Comparison of ENCODE assay signal across 8 cellular contexts in genomic region chr6:26224547-26224912, GRCh38.
DNase-seq lines count a peak whose midpoint lies in the region; ATAC-seq and TF ChIP-seq lines count a peak whose summit lies in the region.

No MANE protein-coding gene starts in this region.

- TF ChIP-seq CTCF in left ventricle myocardium inferior (IDR thresholded peaks at IDR 0.05; ENCODE audit: borderline replicate concordance), result no peak

- H3K4me1 ChIP-seq in left ventricle myocardium inferior, result peaks cover 23% of the 10 kb centered on the region
- no peaks in the 10 kb centered on the region for H3K4me1 ChIP-seq in effector memory CD4-positive, alpha-beta T cell (ENCODE audit: control insufficient read depth, insufficient read depth, low read length, poor library complexity, severe bottlenecking)
- peaks cover 0 to 3% of the 10 kb centered on the region in 2 donors for H3K4me1 ChIP-seq in muscle layer of duodenum (ENCODE audit: control insufficient read depth in 1 of 2, insufficient read depth in 2 of 2, low read length in 2 of 2)

- H3K9me3 ChIP-seq in left ventricle myocardium inferior (replicated peaks) (peaks cover 10% of the 10 kb centered on the region), muscle layer of duodenum (ENCODE audit: control insufficient read depth in 1 of 2, low read length in 2 of 2) (peaks cover 3 to 7% of the 10 kb centered on the region in 2 donors)
- peaks cover 5% of the 10 kb centered on the region for H3K9me3 ChIP-seq in effector memory CD4-positive, alpha-beta T cell (ENCODE audit: control insufficient read depth, low read length)

- H3K4me3 ChIP-seq in left ventricle myocardium inferior, result peak overlapping the region; percentile 68
- H3K4me3 ChIP-seq in effector memory CD4-positive, alpha-beta T cell (ENCODE audit: insufficient read depth, low read depth, low read length, poor library complexity, severe bottlenecking), result peak overlapping the region; percentile 77
- H3K4me3 ChIP-seq in muscle layer of duodenum (ENCODE audit: low read depth in 1 of 2, low read length in 2 of 2), result peak overlapping the region; percentile 73 to 88

- peak overlapping the region; percentile 91 for H3K27ac ChIP-seq in left ventricle myocardium inferior (replicated peaks)
- peak overlapping the region; percentile 67 for H3K27ac ChIP-seq in effector memory CD4-positive, alpha-beta T cell (ENCODE audit: insufficient read depth, low read length, poor library complexity, severe bottlenecking)
- H3K27ac ChIP-seq in muscle layer of duodenum (ENCODE audit: low read length), result peak overlapping the region; percentile 98

- intact Hi-C loops in left ventricle myocardium inferior (cut with micrococcal nuclease), result loop anchor here (10.0 kb wide), 1 partner anchor 60 kb away; a partner anchor contains a TSS
- intact Hi-C loops in Right ventricle myocardium superior (cut with DNase I), result no loop called here
- intact Hi-C loops in posterior cingulate gyrus (cut with DNase I), result no loop called here

- no peak for TF ChIP-seq POLR2A in erythroblast (IDR thresholded peaks at IDR 0.05; ENCODE audit: low read length)

- ATAC-seq in Right ventricle myocardium superior (ENCODE audit: poor library complexity), result no peak

- H3K27me3 ChIP-seq in left ventricle myocardium inferior (ENCODE audit: low read depth) (peaks cover 66% of the 10 kb centered on the region), muscle layer of duodenum (ENCODE audit: low read depth, low read length) (peaks cover 4% of the 10 kb centered on the region)
- no peaks in the 10 kb centered on the region for H3K27me3 ChIP-seq in effector memory CD4-positive, alpha-beta T cell (replicated peaks; ENCODE audit: control insufficient read depth, insufficient read depth, low read length, poor library complexity, severe bottlenecking)

- DNase-seq in left ventricle myocardium inferior (no peak), Right ventricle myocardium superior (no peak), NCI-H1694 (lab: John Stamatoyannopoulos, UW) (no peak), erythroblast (lab: John Stamatoyannopoulos, UW) (no peak), posterior cingulate gyrus (no peak), A172 (ENCODE audit: low spot score) (no peak)
- DNase-seq in effector memory CD4-positive, alpha-beta T cell, result no peak

- H3K36me3 ChIP-seq in left ventricle myocardium inferior (peaks cover 10% of the 10 kb centered on the region), muscle layer of duodenum (ENCODE audit: control insufficient read depth in 1 of 2, insufficient read depth in 2 of 2, low read length in 2 of 2) (no peaks in the 10 kb centered on the region)
- H3K36me3 ChIP-seq in effector memory CD4-positive, alpha-beta T cell (ENCODE audit: control insufficient read depth, insufficient read depth, low read length), result no peaks in the 10 kb centered on the region
